Comparison of ENCODE assay signal across 8 cellular contexts in the genomic region with DNA sequence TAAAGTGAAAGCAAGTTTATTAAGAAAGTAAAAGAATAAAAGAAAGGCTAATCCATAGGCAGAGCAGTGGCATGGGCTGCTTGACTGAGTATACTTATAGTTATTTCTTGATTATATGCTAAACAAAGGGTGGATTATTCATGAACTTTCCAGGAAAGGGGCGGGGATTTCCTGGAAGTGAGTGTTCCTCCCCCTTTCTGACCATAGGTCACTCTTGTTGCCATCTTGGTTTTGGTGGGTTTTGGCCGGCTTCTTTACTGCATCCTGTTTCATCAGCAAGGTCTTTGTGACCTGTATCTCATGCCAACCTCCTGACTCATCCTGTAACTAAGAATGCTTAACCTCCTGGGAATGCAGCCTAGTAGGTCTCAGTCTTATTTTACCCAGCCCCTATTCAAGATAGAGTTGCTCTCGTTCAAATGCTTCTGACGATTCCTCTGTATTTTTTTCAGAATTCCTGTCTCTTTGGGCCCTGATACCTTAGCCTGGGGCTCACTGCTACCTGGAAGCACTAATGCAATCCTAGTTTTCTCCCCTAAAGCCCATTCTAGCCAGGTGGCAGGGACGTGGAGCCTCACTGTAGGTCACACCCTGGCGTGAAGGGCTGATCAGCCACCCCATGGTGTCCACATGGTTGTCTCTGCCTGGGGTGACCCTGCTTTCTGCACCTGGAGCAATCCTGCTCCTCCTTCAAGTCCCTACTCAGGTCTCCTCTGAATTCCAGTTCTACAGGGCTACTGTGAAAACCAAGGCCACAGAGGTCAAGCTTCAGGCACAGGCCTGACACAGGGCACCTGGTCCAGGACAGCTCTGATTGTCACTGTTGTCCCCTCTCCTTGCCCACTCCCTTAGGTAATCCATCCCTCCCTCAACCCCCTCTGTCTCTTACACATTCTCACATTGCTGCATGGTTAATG. TPM values are rescaled to one million over a fixed set of nuclear protein-coding genes. Genes with fewer than 3 reads are reported as not detected.
DNase-seq lines count a peak whose midpoint lies in the region; ATAC-seq and TF ChIP-seq lines count a peak whose summit lies in the region.

No MANE protein-coding gene starts in this region.

- H3K27me3 Mint-ChIP-seq in chondrocyte (ENCODE audit: low read depth), result no peaks in the 10 kb centered on the region
- peaks cover 4 to 12% (median 5%) of the 10 kb centered on the region in 3 donors for H3K27me3 Mint-ChIP-seq in CD14-positive monocyte (ENCODE audit: low read depth in 3 of 3)

- H3K9me3 Mint-ChIP-seq in chondrocyte (ENCODE audit: low read depth), result no peaks in the 10 kb centered on the region
- H3K9me3 Mint-ChIP-seq in CD14-positive monocyte, result no peaks in the 10 kb centered on the region

- no peaks in the 10 kb centered on the region for H3K36me3 Mint-ChIP-seq in chondrocyte (ENCODE audit: low read depth)
- H3K36me3 Mint-ChIP-seq in CD14-positive monocyte, result no peaks in the 10 kb centered on the region

- H3K79me1 ChIP-seq in mesendoderm (ENCODE audit: low read length), result no peaks in the 10 kb centered on the region

- no peak overlapping the region for H4K8ac ChIP-seq in mesendoderm (ENCODE audit: low read depth, low read length)

- peak overlapping the region; percentile 94 for H3K27ac Mint-ChIP-seq in chondrocyte (ENCODE audit: unreplicated experiment)
- H3K27ac Mint-ChIP-seq in CD14-positive monocyte, result no peak overlapping the region

- no peak overlapping the region for H3K23ac ChIP-seq in mesendoderm (ENCODE audit: low read length)

- H3K4me1 Mint-ChIP-seq in chondrocyte (ENCODE audit: low read depth), result peaks cover 27% of the 10 kb centered on the region
- peaks cover 12% of the 10 kb centered on the region for H3K4me1 Mint-ChIP-seq in CD14-positive monocyte

- H2BK5ac ChIP-seq in mesendoderm (ENCODE audit: low read length), result peak overlapping the region; percentile 81

- H3K27ac ChIP-seq in mesendoderm (ENCODE audit: low read depth, low read length), result peak overlapping the region; percentile 84

- intact Hi-C loops in CD14-positive monocyte (cut with micrococcal nuclease), result no loop called here

- H3K36me3 ChIP-seq in MG63 (no peaks in the 10 kb centered on the region), mesendoderm (ENCODE audit: control insufficient read depth, insufficient read depth, low read length) (no peaks in the 10 kb centered on the region)

- H4K5ac ChIP-seq in mesendoderm (ENCODE audit: low read length), result no peak overlapping the region

- H3K4me3 Mint-ChIP-seq in chondrocyte (ENCODE audit: unreplicated experiment) (peak overlapping the region; percentile 26), CD14-positive monocyte (no peak overlapping the region)

- H3K4ac ChIP-seq in mesendoderm (ENCODE audit: low read depth, low read length), result peak overlapping the region; percentile 82

- peak overlapping the region; percentile 34 for H2AK5ac ChIP-seq in mesendoderm (ENCODE audit: low read length)

- DNase-seq in activated CD8-positive, alpha-beta memory T cell treated with anti-CD3 and anti-CD28 coated beads, Interleukin-2, amount 50 U/mL, for 48 hours, result peak; percentile 63
- DNase-seq in activated CD8-positive, alpha-beta memory T cell treated with anti-CD3 and anti-CD28 coated beads for 24 hours, result no peak
- DNase-seq in MG63 (peak; percentile 95), chondrocyte (ENCODE audit: low spot score) (no peak), mesendoderm (peak; percentile 99), CD14-positive monocyte (ENCODE audit: low spot score) (no peak)

- no peaks in the 10 kb centered on the region for H3K79me2 ChIP-seq in mesendoderm (ENCODE audit: control insufficient read depth, insufficient read depth, low read length)

- peak overlapping the region; percentile 78 for H3K56ac ChIP-seq in mesendoderm (ENCODE audit: low read length)

- H3K4me2 ChIP-seq in mesendoderm (ENCODE audit: low read length), result no peak overlapping the region

- no peaks in the 10 kb centered on the region; the same call in 1 of the 2 replicates for H3K9me3 ChIP-seq in MG63

- peak overlapping the region; percentile 75 for H3K18ac ChIP-seq in mesendoderm (ENCODE audit: low read length)

- peak overlapping the region; percentile 27 for H3K9ac ChIP-seq in mesendoderm (ENCODE audit: low read length)

- no peaks in the 10 kb centered on the region for H3K27me3 ChIP-seq in MG63
- H3K27me3 ChIP-seq in mesendoderm (ENCODE audit: insufficient read depth, low read length, poor library complexity), result no peaks in the 10 kb centered on the region

- H3K4me3 ChIP-seq in MG63 (no peak overlapping the region), mesendoderm (ENCODE audit: low read length) (no peak overlapping the region)

- peaks cover 16% of the 10 kb centered on the region for H3K4me1 ChIP-seq in mesendoderm (ENCODE audit: control insufficient read depth, low read depth, low read length)

- WGBS in mesendoderm (ENCODE audit: extremely low coverage, insufficient coverage, low lambda C conversion rate), result no CpG with 5 or more reads among the region's 6 CpGs

- ATAC-seq in HG02623 (IDR thresholded peaks at IDR 0.05; ENCODE audit: unreplicated experiment) (no peak), GM21528 (IDR thresholded peaks at IDR 0.05; ENCODE audit: low FRiP score, unreplicated experiment) (no peak)

- H2BK15ac ChIP-seq in mesendoderm (replicated peaks; ENCODE audit: low read depth), result no peak overlapping the region

- TF ChIP-seq CTCF in chondrocyte (IDR thresholded peaks at IDR 0.05) (no peak), CD14-positive monocyte (IDR thresholded peaks at IDR 0.05) (no peak)

- peak overlapping the region; percentile 75 for H2BK120ac ChIP-seq in mesendoderm (ENCODE audit: low read depth, low read length)

RNA-seq across cellular contexts. Expression of gene SLC35F6, which starts 6.0 kb away (rescaled TPM):
- total RNA-seq in MG63 (2014; rRNA removed; shearing (Covaris generic); ENCODE audit: low replicate concordance), result 18.9 and 31.0 TPM in 2 replicates
- total RNA-seq in chondrocyte, result 35.5 to 48.4 TPM (median 46.1 TPM) in 3 replicates
- polyA plus RNA-seq in mesendoderm (2013, experiment 1 of 2), result 11.1 TPM
- 10.8 TPM for polyA plus RNA-seq in mesendoderm (2013, experiment 2 of 2)
- polyA plus RNA-seq in CD14-positive monocyte, result 10 to 100 TPM; 11.3 to 15.1 TPM

RNA-seq across cellular contexts. Expression of gene CENPA, which starts 27.7 kb away (rescaled TPM):
- 19.8 and 24.5 TPM in 2 replicates for total RNA-seq in MG63 (2014; rRNA removed; shearing (Covaris generic); ENCODE audit: low replicate concordance)
- 2.6 to 6.2 TPM (median 4.6 TPM) in 3 replicates for total RNA-seq in chondrocyte
- 21.7 TPM for polyA plus RNA-seq in mesendoderm (2013, experiment 1 of 2)
- 22.9 TPM for polyA plus RNA-seq in mesendoderm (2013, experiment 2 of 2)
- not detected for polyA plus RNA-seq in CD14-positive monocyte

Comparison
In these comparisons a context has a peak if more than half of its experiments do, and no peak if none do; other contexts are left out.
1. DNase-seq: peak in activated CD8-positive, alpha-beta memory T cell treated with anti-CD3 and anti-CD28 coated beads, Interleukin-2, amount 50 U/mL, for 48 hours (single experiment), MG63 (single experiment) and mesendoderm (single experiment); none in activated CD8-positive, alpha-beta memory T cell treated with anti-CD3 and anti-CD28 coated beads for 24 hours (single experiment), chondrocyte (single experiment) and CD14-positive monocyte (single experiment).